10 cellular contexts compared by ENCODE assay signal in genomic region chr6:166307082-166307980, GRCh38. TPM values are rescaled to one million over a fixed set of nuclear protein-coding genes. Genes with fewer than 3 reads are reported as not detected.
DNase-seq lines count a peak whose midpoint lies in the region; ATAC-seq and TF ChIP-seq lines count a peak whose summit lies in the region.
"Had no signal": no experiment of that assay in that cellular context is flagged by ENCODE, and none has a peak within 500 bp of the region (broad histone marks: within the 10 kb centered on the region; RNA-seq: fewer than 3 reads in every experiment).

No MANE protein-coding gene starts in this region.

- H3K27me3 Mint-ChIP-seq in osteocyte (ENCODE audit: unreplicated experiment), result peaks cover 58% of the 10 kb centered on the region

- no peaks in the 10 kb centered on the region for H3K36me3 ChIP-seq in OCI-LY7 (ENCODE audit: insufficient read depth, low read length)

- no peaks in the 10 kb centered on the region for H3K9me3 Mint-ChIP-seq in osteocyte (ENCODE audit: unreplicated experiment)

- H3K4me3 ChIP-seq in OCI-LY7 (ENCODE audit: low read depth, low read length, poor library complexity, severe bottlenecking), result peak overlapping the region; percentile 62

- ATAC-seq in GM21723 (IDR thresholded peaks at IDR 0.05; ENCODE audit: unreplicated experiment), result peak; percentile 37
- peak; percentile 57 for ATAC-seq in esophagus mucosa

- DNase-seq in DMS153 (lab: John Stamatoyannopoulos, UW) (peak; percentile 75), DMS153 treated with DMSO at 0.1 percent for 48 hours (lab: John Stamatoyannopoulos, UW; ENCODE audit: unreplicated experiment) (no peak), OCI-LY7 (ENCODE audit: low spot score) (no peak), osteocyte (ENCODE audit: extremely low spot score, unreplicated experiment) (no peak), NCI-H2107 (lab: John Stamatoyannopoulos, UW) (no peak), NCI-H1105 (lab: John Stamatoyannopoulos, UW) (no peak)

- H3K79me2 ChIP-seq in OCI-LY7 (ENCODE audit: insufficient read depth, low read depth, low read length), result no peaks in the 10 kb centered on the region

- CTCF ChIA-PET in OCI-LY7 (lab: Charles Lee; ENCODE audit: unreplicated experiment), result no interaction called here

- H3K4me3 Mint-ChIP-seq in osteocyte (ENCODE audit: unreplicated experiment), result peak overlapping the region; percentile 40

- no TSS peak for BruUV-seq in OCI-LY7 (replicated peaks; lab: Mats Ljungman, UMichigan)

- peaks cover 4% of the 10 kb centered on the region for H3K4me1 Mint-ChIP-seq in osteocyte (ENCODE audit: unreplicated experiment)

- H2AFZ ChIP-seq in OCI-LY7 (ENCODE audit: low read length), result peak overlapping the region; percentile 72; the same call in 1 of the 2 replicates

- TF ChIP-seq CTCF in OCI-LY7 (conservative IDR thresholded peaks at IDR 0.05; ENCODE audit: low read length), result no peak
- no peak for TF ChIP-seq CTCF in osteocyte (IDR thresholded peaks at IDR 0.05)

- no peak overlapping the region for H3K27ac Mint-ChIP-seq in osteocyte (ENCODE audit: unreplicated experiment)

- H4K20me1 ChIP-seq in OCI-LY7 (ENCODE audit: insufficient read depth, low read length), result no peaks in the 10 kb centered on the region

- H3K4me2 ChIP-seq in OCI-LY7 (ENCODE audit: low read length), result peak overlapping the region; percentile 70

- no peaks in the 10 kb centered on the region for H3K36me3 Mint-ChIP-seq in osteocyte (ENCODE audit: unreplicated experiment)

- H3K27ac ChIP-seq in OCI-LY7 (ENCODE audit: low read depth, low read length, poor library complexity, severe bottlenecking), result no peak overlapping the region

- intact Hi-C loops in OCI-LY7 (cut with micrococcal nuclease; ENCODE audit: unreplicated experiment), result no loop called here

- peaks cover 20% of the 10 kb centered on the region for H3K4me1 ChIP-seq in OCI-LY7 (ENCODE audit: insufficient read depth, low read length, poor library complexity, severe bottlenecking)

- POLR2A ChIA-PET in OCI-LY7 (lab: Charles Lee), result no interaction called here

- H3K9me2 ChIP-seq in OCI-LY7 (ENCODE audit: insufficient read depth, low read length), result no peaks in the 10 kb centered on the region

- no peaks in the 10 kb centered on the region for H3K9me3 ChIP-seq in OCI-LY7 (ENCODE audit: low read length)

RNA-seq across cellular contexts. Expression of gene PRR18, which starts 0.9 kb away (rescaled TPM):
- 0.26 and 0.38 TPM in 2 replicates for total RNA-seq in OCI-LY7 (2014; rRNA removed; shearing (Covaris generic))
- total RNA-seq in OCI-LY7 (2022), result 0.13 TPM in 1 of 2 replicates, not detected in the other
- total RNA-seq in esophagus mucosa, result 0.04 TPM
- total RNA-seq in osteocyte, result not detected in 2 replicates
- total RNA-seq: renal cortical epithelial cell; T-helper 1 cell treated with Interleukin-12 subunit alpha and Interleukin-12 subunit beta and Interleukin-4 antibody, amounts not matched to agents 30 ng/mL and 1 ng/mL, for 36 hours had no signal

RNA-seq across cellular contexts. Expression of gene SFT2D1, which starts 35.0 kb away (rescaled TPM):
- 40.2 and 43.4 TPM in 2 replicates for total RNA-seq in OCI-LY7 (2014; rRNA removed; shearing (Covaris generic))
- total RNA-seq in OCI-LY7 (2022), result 63.9 and 67.9 TPM in 2 replicates
- total RNA-seq in esophagus mucosa, result 26.6 TPM
- total RNA-seq in osteocyte, result 30.8 and 34.0 TPM in 2 replicates
